In the genomic region with DNA sequence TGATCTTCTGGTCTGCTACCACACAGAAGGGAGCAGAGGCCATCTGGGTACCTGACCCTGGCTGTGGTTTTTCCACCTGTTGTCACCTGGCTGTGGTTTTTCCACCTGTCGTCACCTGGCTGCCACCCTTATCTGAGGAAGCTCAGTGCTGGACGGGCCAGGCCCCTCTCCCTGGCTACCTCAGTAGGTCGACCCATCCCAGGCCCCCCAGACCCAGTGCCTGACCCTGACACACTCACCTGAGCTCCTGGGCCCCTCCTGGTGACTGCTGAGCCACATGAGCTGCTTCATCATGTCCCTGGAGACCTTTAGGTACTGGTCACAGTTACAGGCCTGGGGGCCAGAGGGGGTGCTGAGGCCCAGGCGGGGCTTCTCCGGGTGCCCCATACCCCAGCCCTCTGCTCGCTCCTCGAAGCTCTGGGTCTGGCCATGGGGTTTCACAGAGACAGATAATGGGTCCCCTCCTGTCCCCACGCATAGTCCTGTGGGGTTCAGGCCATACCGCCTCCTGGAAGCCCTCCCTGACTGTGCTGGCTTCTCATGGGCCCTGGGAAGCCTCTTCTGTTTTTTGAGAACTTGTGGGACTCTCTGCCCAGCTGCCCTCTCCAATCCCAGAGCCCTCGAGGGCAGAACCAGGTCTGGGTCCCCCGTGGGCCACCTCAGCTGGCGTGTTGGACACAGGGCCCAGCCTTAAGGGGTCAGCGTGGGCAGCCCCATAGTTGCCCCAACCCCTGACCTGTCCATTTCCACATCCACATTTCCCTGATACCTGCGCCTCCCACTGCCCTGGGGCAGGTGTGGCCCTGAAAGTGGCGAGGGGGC, we compare ENCODE assay signal across 27 cellular contexts. TPM values are rescaled to one million over a fixed set of nuclear protein-coding genes. Genes with fewer than 3 reads are reported as not detected.
DNase-seq lines count a peak whose midpoint lies in the region; ATAC-seq and TF ChIP-seq lines count a peak whose summit lies in the region.
"Had no signal": no experiment of that assay in that cellular context is flagged by ENCODE, and none has a peak within 500 bp of the region (broad histone marks: within the 10 kb centered on the region; RNA-seq: fewer than 3 reads in every experiment).

No MANE protein-coding gene starts in this region.

- CTCF ChIA-PET in SK-N-SH (lab: Yijun Ruan, JAX) (no interaction called here), HEK293 (lab: Yijun Ruan, JAX) (interaction anchor here (0.5 to 0.9 kb wide), 2 partner anchors 23 to 773 kb away, joined by 4 read pairs; no protein-coding TSS in a partner anchor)

- no peak for ATAC-seq in SK-N-SH treated with all-trans-retinoic acid at 6 μM for 48 hours
- ATAC-seq: HCT116, Right ventricle myocardium inferior had no signal

- H3K4me2 ChIP-seq in SK-N-SH, result no peak overlapping the region
- no peak overlapping the region for H3K4me2 ChIP-seq in osteoblast (ENCODE audit: insufficient read depth, low read length)
- no peak overlapping the region for H3K4me2 ChIP-seq in MM.1S (ENCODE audit: low read depth, low read length)
- H3K4me2 ChIP-seq: hepatocyte had no signal

- POLR2A ChIA-PET in SK-N-SH (lab: Yijun Ruan, JAX) (interaction anchor here (1.2 kb wide), 1 partner anchor 78 kb away, joined by 3 read pairs; no protein-coding TSS in a partner anchor), HEK293 (lab: Yijun Ruan, JAX) (interaction anchor here (1.0 to 5.4 kb wide), 5 partner anchors 8 to 114 kb away, joined by 3 to 40 read pairs (median 4); a partner anchor contains a TSS)

- H3K9ac ChIP-seq in SK-N-SH (no peak overlapping the region), MM.1S (ENCODE audit: low read length) (no peak overlapping the region)

- H3K27ac ChIP-seq in SK-N-SH (ENCODE audit: low read depth in 2 of 2, low read length in 1 of 2) (no peak overlapping the region), HEK293 (ENCODE audit: extremely low read depth, low read depth, low read length) (no peak overlapping the region), osteoblast (ENCODE audit: low read depth, low read length) (no peak overlapping the region), MM.1S (ENCODE audit: low read length) (no peak overlapping the region), substantia nigra (ENCODE audit: low read depth, low read length, poor library complexity, severe bottlenecking) (no peak overlapping the region)
- H3K27ac ChIP-seq: adrenal gland, brain microvascular endothelial cell, hepatocyte, HL-60, neutrophil, WERI-Rb-1 had no signal

- H3F3A ChIP-seq in SK-N-SH (replicated peaks; ENCODE audit: insufficient read depth), result no peaks in the 10 kb centered on the region
- H3F3A ChIP-seq in MM.1S (ENCODE audit: insufficient read depth, low read length), result no peaks in the 10 kb centered on the region

- TF ChIP-seq CTCF in SK-N-SH (IDR thresholded peaks at IDR 0.05), result no peak
- no peak for TF ChIP-seq CTCF in HEK293 (tag by site-specific recombination; IDR thresholded peaks at IDR 0.05)
- no peak for TF ChIP-seq CTCF in osteoblast (IDR thresholded peaks at IDR 0.05; ENCODE audit: extremely low read depth, low read depth, low read length)
- TF ChIP-seq CTCF in MM.1S (IDR thresholded peaks at IDR 0.05; ENCODE audit: low read length), result no peak

- TF ChIP-seq RAD21 in SK-N-SH (IDR thresholded peaks at IDR 0.05; ENCODE audit: low read length), result no peak

- H3K79me2 ChIP-seq in SK-N-SH (ENCODE audit: insufficient read depth), result no peaks in the 10 kb centered on the region
- H3K79me2 ChIP-seq in osteoblast (ENCODE audit: insufficient read depth, low read length), result no peaks in the 10 kb centered on the region
- no peaks in the 10 kb centered on the region for H3K79me2 ChIP-seq in MM.1S (ENCODE audit: low read length)
- H3K79me2 ChIP-seq: hepatocyte had no signal

- H3K27me3 ChIP-seq in SK-N-SH (ENCODE audit: insufficient read depth), result no peaks in the 10 kb centered on the region
- H3K27me3 ChIP-seq in osteoblast (ENCODE audit: insufficient read depth, low read length), result no peaks in the 10 kb centered on the region
- peaks cover 35% of the 10 kb centered on the region for H3K27me3 ChIP-seq in MM.1S (replicated peaks; ENCODE audit: insufficient read depth, low read length)
- H3K27me3 ChIP-seq: brain microvascular endothelial cell, hepatocyte had no signal

- no peak overlapping the region for H2AFZ ChIP-seq in SK-N-SH (ENCODE audit: low read depth)
- no peak overlapping the region for H2AFZ ChIP-seq in osteoblast (ENCODE audit: low read length)
- no peak overlapping the region for H2AFZ ChIP-seq in MM.1S (ENCODE audit: low read length)
- H2AFZ ChIP-seq: hepatocyte had no signal

- H3K9me3 ChIP-seq in SK-N-SH (no peaks in the 10 kb centered on the region), HEK293 (ENCODE audit: control insufficient read depth, insufficient read depth, low read depth, low read length) (no peaks in the 10 kb centered on the region), osteoblast (ENCODE audit: low read depth, low read length) (no peaks in the 10 kb centered on the region), MM.1S (replicated peaks; ENCODE audit: insufficient read depth, low read length) (no peaks in the 10 kb centered on the region)
- H3K9me3 ChIP-seq: adrenal gland, neutrophil had no signal

- H3K4me1 ChIP-seq in SK-N-SH (ENCODE audit: control insufficient read depth in 1 of 2, insufficient read depth in 2 of 2, low read depth in 1 of 2, low read length in 1 of 2) (peaks cover 0 to 9% of the 10 kb centered on the region in 2 experiments; a peak in 1 of 4 replicates), HEK293 (ENCODE audit: control insufficient read depth, insufficient read depth, low read length) (no peaks in the 10 kb centered on the region; the same call in 1 of the 2 replicates), osteoblast (ENCODE audit: insufficient read depth, low read length) (peaks cover 4% of the 10 kb centered on the region), MM.1S (ENCODE audit: low read length) (no peaks in the 10 kb centered on the region; the same call in 1 of the 2 replicates)

- TF ChIP-seq EP300 in SK-N-SH (IDR thresholded peaks at IDR 0.05; ENCODE audit: borderline replicate concordance in 1 of 2, low read depth in 1 of 2, low read length in 1 of 2), result no peak

- no peaks in the 10 kb centered on the region for H3K36me3 ChIP-seq in SK-N-SH (replicated peaks in 1 of 2; ENCODE audit: control insufficient read depth in 1 of 2, insufficient read depth in 2 of 2, low read length in 1 of 2)
- no peaks in the 10 kb centered on the region for H3K36me3 ChIP-seq in HEK293 (ENCODE audit: control insufficient read depth in 2 of 2, insufficient read depth in 1 of 2, low read length in 2 of 2)
- H3K36me3 ChIP-seq in osteoblast (ENCODE audit: insufficient read depth, low read length), result no peaks in the 10 kb centered on the region
- no peaks in the 10 kb centered on the region for H3K36me3 ChIP-seq in MM.1S (replicated peaks; ENCODE audit: insufficient read depth, low read length)
- H3K36me3 ChIP-seq: adrenal gland, brain microvascular endothelial cell, neutrophil, WERI-Rb-1 had no signal

- H3K4me3 ChIP-seq in SK-N-SH (ENCODE audit: low read depth in 2 of 2, low read length in 1 of 2), result no peak overlapping the region
- no peak overlapping the region for H3K4me3 ChIP-seq in HEK293 (ENCODE audit: low read depth, low read length)
- no peak overlapping the region for H3K4me3 ChIP-seq in osteoblast (ENCODE audit: insufficient read depth, low read length)
- no peak overlapping the region for H3K4me3 ChIP-seq in MM.1S (ENCODE audit: low read length)
- H3K4me3 ChIP-seq: adrenal gland, hepatocyte had no signal

- DNase-seq in SK-N-SH, result peak; percentile 32
- peak; percentile 15 for DNase-seq in epidermal melanocyte (ENCODE audit: insufficient read length, low spot score)
- peak; percentile 90 for DNase-seq in osteoblast (ENCODE audit: insufficient read length, low spot score, missing footprints)
- DNase-seq in MM.1S, result no peak
- DNase-seq in substantia nigra (lab: John Stamatoyannopoulos, UW), result no peak
- no peak for DNase-seq in middle frontal gyrus (ENCODE audit: extremely low spot score, low spot score)
- DNase-seq: brain microvascular endothelial cell; DND-41; effector CD8-positive, alpha-beta T cell; NCI-H1048; NCI-H187 treated with DMSO at 0.1 percent for 48 hours; NCI-H526 treated with DMSO at 0.1 percent for 48 hours; T-helper 9 cell; WERI-Rb-1 had no signal

- H3K9me2 ChIP-seq in SK-N-SH, result no peaks in the 10 kb centered on the region
- H3K9me2 ChIP-seq in MM.1S (replicated peaks; ENCODE audit: insufficient read depth, low read length), result no peaks in the 10 kb centered on the region

- WGBS in SK-N-SH (ENCODE audit: low lambda C conversion rate), result 68% methylated on average over 8 of the region's 15 CpGs

- no peaks in the 10 kb centered on the region for H4K20me1 ChIP-seq in SK-N-SH (ENCODE audit: insufficient read depth)
- H4K20me1 ChIP-seq in osteoblast (ENCODE audit: insufficient read depth, low read length), result no peaks in the 10 kb centered on the region
- no peaks in the 10 kb centered on the region for H4K20me1 ChIP-seq in MM.1S (ENCODE audit: insufficient read depth, low read length)

TF ChIP-seq in SK-N-SH, 30 proteins besides CTCF, POLR2A, EP300 and RAD21 (continues in another document):
- no peak for TF ChIP-seq GATA2 (CRISPR knock-in tag; IDR thresholded peaks at IDR 0.05)
- TF ChIP-seq NRF1 (IDR thresholded peaks at IDR 0.05; ENCODE audit: low read depth, low read length), result no peak

TF ChIP-seq in SK-N-SH treated with all-trans-retinoic acid at 6 μM for 48 hours, 23 proteins besides CTCF, POLR2A, EP300 and RAD21 (continues in another document):
- TF ChIP-seq SNAI2 (CRISPR knock-in tag; IDR thresholded peaks at IDR 0.05) (no peak), GLIS3 (CRISPR knock-in tag; IDR thresholded peaks at IDR 0.05) (no peak), ZNF8 (CRISPR knock-in tag; IDR thresholded peaks at IDR 0.05) (no peak), ZNF70 (CRISPR knock-in tag; IDR thresholded peaks at IDR 0.05) (no peak)

TF ChIP-seq in HEK293, 187 proteins besides CTCF, POLR2A, EP300 and RAD21 (continues in another document):
- peak; percentile 72 for TF ChIP-seq ZEB2 (tag by site-specific recombination; IDR thresholded peaks at IDR 0.05)
- peak; percentile 91 for TF ChIP-seq SCRT1 (tag by site-specific recombination; IDR thresholded peaks at IDR 0.05; ENCODE audit: borderline replicate concordance)
- TF ChIP-seq YY1 (tag by site-specific recombination; IDR thresholded peaks at IDR 0.05), result no peak

RNA-seq across cellular contexts. Expression of a gene that starts 7.5 kb away (rescaled TPM):
- polyA plus RNA-seq in SK-N-SH (2012; rRNA removed), result 3.9 and 4.2 TPM in 2 replicates
- 2.9 and 3.4 TPM in 2 replicates for polyA plus RNA-seq in SK-N-SH (2012; cell fraction: cytosol; rRNA removed)
- polyA plus RNA-seq in SK-N-SH (2012; cell fraction: nucleus; rRNA removed), result 5.1 and 6.5 TPM in 2 replicates
- under 0.01 TPM in 2 replicates for total RNA-seq in osteoblast

RNA-seq across cellular contexts. Expression of a gene that starts 32.1 kb away (rescaled TPM):
- polyA plus RNA-seq in SK-N-SH (2012; rRNA removed), result 0.81 and 0.99 TPM in 2 replicates
- 0.36 and 0.62 TPM in 2 replicates for polyA plus RNA-seq in SK-N-SH (2012; cell fraction: cytosol; rRNA removed)
- polyA plus RNA-seq in SK-N-SH (2012; cell fraction: nucleus; rRNA removed), result 2.2 and 3.4 TPM in 2 replicates
- 0.29 and 2.5 TPM in 2 replicates for total RNA-seq in osteoblast

RNA-seq across cellular contexts. Expression of a gene that starts 54.5 kb away (rescaled TPM):
- 52.6 and 62.7 TPM in 2 replicates for polyA plus RNA-seq in SK-N-SH (2012; rRNA removed)
- polyA plus RNA-seq in SK-N-SH (2012; cell fraction: cytosol; rRNA removed), result 25.6 and 50.6 TPM in 2 replicates
- polyA plus RNA-seq in SK-N-SH (2012; cell fraction: nucleus; rRNA removed), result 57.4 and 62.4 TPM in 2 replicates
- total RNA-seq in osteoblast, result 46.0 and 47.4 TPM in 2 replicates

RNA-seq across cellular contexts. Expression of a gene that starts 58.5 kb away (rescaled TPM):
- polyA plus RNA-seq in SK-N-SH (2012; rRNA removed), result not detected in 2 replicates
- polyA plus RNA-seq in SK-N-SH (2012; cell fraction: cytosol; rRNA removed), result not detected in 2 replicates
- not detected in 2 replicates for polyA plus RNA-seq in SK-N-SH (2012; cell fraction: nucleus; rRNA removed)
- total RNA-seq in osteoblast, result 0.36 TPM in 1 of 2 replicates, not detected in the other
- total RNA-seq: esophagus mucosa, frontal cortex, hepatocyte, liver, pulmonary artery endothelial cell, ureter had no signal
- polyA plus RNA-seq: liver had no signal

Comparison
In these comparisons a context has a peak if more than half of its experiments do, and no peak if none do; other contexts are left out.
1. DNase-seq: peak in SK-N-SH (single experiment), epidermal melanocyte (single experiment) and osteoblast (single experiment); none in MM.1S (single experiment), substantia nigra (0 of 49) and middle frontal gyrus (single experiment).